ENCODE assay signal across 25 cellular contexts in the genomic region with DNA sequence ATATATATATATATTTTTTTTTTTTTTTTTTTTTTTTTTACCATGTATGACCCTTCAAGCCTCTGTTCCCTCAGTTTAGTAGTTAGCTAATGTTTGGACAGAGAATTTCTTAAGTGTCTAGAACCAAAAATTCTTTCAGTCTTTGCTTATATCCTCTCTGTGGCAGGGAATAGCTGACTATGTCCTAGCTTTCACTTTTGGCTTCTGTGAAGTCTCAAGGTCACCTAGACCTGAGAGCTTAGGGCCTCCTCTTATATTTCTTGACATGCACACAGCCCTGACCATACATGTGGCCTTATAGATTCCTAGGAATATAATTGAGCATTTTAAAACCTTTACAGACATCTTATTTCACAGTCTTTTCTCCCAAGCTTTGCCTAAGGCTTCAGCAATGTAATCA.
"Had no signal": no experiment of that assay in that cellular context is flagged by ENCODE, and none has a peak within 500 bp of the region (broad histone marks: within the 10 kb centered on the region; RNA-seq: fewer than 3 reads in every experiment).

No MANE protein-coding gene starts in this region.

- H3K36me3 Mint-ChIP-seq: activated naive CD8-positive, alpha-beta T cell treated with anti-CD3 and anti-CD28 coated beads, Interleukin-2, amount 10 ng/mL, durations not matched to agents 7 days and 5 days; T-cell had no signal

- H3K27ac Mint-ChIP-seq: activated CD4-positive, alpha-beta T cell treated with anti-CD3 and anti-CD28 coated beads for 36 hours; activated CD8-positive, alpha-beta T cell treated with anti-CD3 and anti-CD28 coated beads for 36 hours; activated naive CD8-positive, alpha-beta T cell treated with anti-CD3 and anti-CD28 coated beads, Interleukin-2, amount 10 ng/mL, durations not matched to agents 7 days and 5 days; activated T-cell treated with anti-CD3 and anti-CD28 coated beads, Interleukin-2, amount 50 U/mL, for 72 hours; activated T-helper 2 cell treated with anti-CD3 and anti-CD28 coated beads, Interferon-gamma antibody, Interleukin-2, Interleukin-4, amounts not matched to agents 10 μg/mL and 5 μg/mL and 100 μg/mL, durations not matched to agents 14 hours and 24 hours and 36 hours; T-cell had no signal

- H3K4me1 ChIP-seq: adrenal gland had no signal

- H3K27me3 ChIP-seq: adrenal gland had no signal

- H3K27ac ChIP-seq: adrenal gland, KMS-11, VCaP had no signal

- H3K4me2 ChIP-seq: KMS-11 had no signal

- H3K4me3 ChIP-seq: adrenal gland had no signal

- H3K4me3 Mint-ChIP-seq: activated CD4-positive, alpha-beta T cell treated with anti-CD3 and anti-CD28 coated beads for 36 hours; activated CD8-positive, alpha-beta T cell treated with anti-CD3 and anti-CD28 coated beads for 36 hours; activated naive CD8-positive, alpha-beta T cell treated with anti-CD3 and anti-CD28 coated beads, Interleukin-2, amount 10 ng/mL, durations not matched to agents 7 days and 5 days; activated T-cell treated with anti-CD3 and anti-CD28 coated beads, Interleukin-2, amount 50 U/mL, for 72 hours; T-cell had no signal

- H3K27me3 Mint-ChIP-seq: activated CD4-positive, alpha-beta T cell treated with anti-CD3 and anti-CD28 coated beads for 36 hours; activated CD8-positive, alpha-beta T cell treated with anti-CD3 and anti-CD28 coated beads for 36 hours; activated naive CD8-positive, alpha-beta T cell treated with anti-CD3 and anti-CD28 coated beads, Interleukin-2, amount 10 ng/mL, durations not matched to agents 7 days and 5 days; T-cell had no signal

- H3K4me1 Mint-ChIP-seq: activated CD4-positive, alpha-beta T cell treated with anti-CD3 and anti-CD28 coated beads for 36 hours; activated naive CD8-positive, alpha-beta T cell treated with anti-CD3 and anti-CD28 coated beads, Interleukin-2, amount 10 ng/mL, durations not matched to agents 7 days and 5 days; T-cell had no signal

- H3K9ac ChIP-seq: KMS-11 had no signal

- DNase-seq: activated CD4-positive, alpha-beta T cell treated with anti-CD3 and anti-CD28 coated beads for 36 hours; activated CD4-positive, alpha-beta T cell treated with anti-CD3 and anti-CD28 coated beads, Interleukin-2, amount 50 U/mL, for 1 hour; activated CD4-positive, CD25-positive, alpha-beta regulatory T cell; activated CD8-positive, alpha-beta memory T cell treated with anti-CD3 and anti-CD28 coated beads, Interleukin-2, amount 50 U/mL, for 4 hours; activated CD8-positive, alpha-beta T cell treated with anti-CD3 and anti-CD28 coated beads for 36 hours; activated gamma-delta T cell treated with Interleukin-2 at 50 U/mL for 16 hours; activated naive CD4-positive, alpha-beta T cell treated with anti-CD3 and anti-CD28 coated beads, Interleukin-2, amount 50 U/mL, for 16 hours; activated naive CD8-positive, alpha-beta T cell treated with anti-CD3 and anti-CD28 coated beads, Interleukin-2, amount 10 ng/mL, durations not matched to agents 7 days and 5 days; activated T-cell treated with anti-CD3 and anti-CD28 coated beads, Interleukin-2, amount 50 U/mL, for 72 hours; adrenal gland; anterior cingulate cortex; caudate nucleus; NCI-H1092; NCI-H1417; NCI-H1930; NCI-H2171 treated with DMSO at 0.1 percent for 48 hours; NCI-H510A treated with DMSO at 0.1 percent for 48 hours; NCI-H69; SIG-M5; T-cell; T-helper 2 cell; T1000 had no signal

- H3K36me3 ChIP-seq: adrenal gland had no signal
